In genomic region chr6:3892613-3893012, GRCh38 we compare ENCODE assay signal across 22 cellular contexts. TPM values are rescaled to one million over a fixed set of nuclear protein-coding genes. Genes with fewer than 3 reads are reported as not detected.
DNase-seq lines count a peak whose midpoint lies in the region; ATAC-seq and TF ChIP-seq lines count a peak whose summit lies in the region.
"Had no signal": no experiment of that assay in that cellular context is flagged by ENCODE, and none has a peak within 500 bp of the region (broad histone marks: within the 10 kb centered on the region; RNA-seq: fewer than 3 reads in every experiment).

No MANE protein-coding gene starts in this region.

- TF ChIP-seq CTCF in progenitor cell of endocrine pancreas (IDR thresholded peaks at IDR 0.05; ENCODE audit: unreplicated experiment) (no peak), thoracic aorta (IDR thresholded peaks at IDR 0.05) (no peak)

- H3K27ac Mint-ChIP-seq in progenitor cell of endocrine pancreas = peak overlapping the region; percentile 17
- H3K27ac Mint-ChIP-seq: CD4-positive, CD25-positive, alpha-beta regulatory T cell; H9 had no signal

- intact Hi-C loops in Right ventricle myocardium superior (cut with DNase I) = no loop called here
- intact Hi-C loops in cardiac septum (cut with DNase I) = no loop called here
- intact Hi-C loops in aorta (cut with DNase I) = no loop called here

- no peaks in the 10 kb centered on the region for H3K27me3 Mint-ChIP-seq in progenitor cell of endocrine pancreas
- H3K27me3 Mint-ChIP-seq: CD4-positive, CD25-positive, alpha-beta regulatory T cell had no signal

- H3K4me1 Mint-ChIP-seq in progenitor cell of endocrine pancreas (ENCODE audit: low read depth) = peaks cover 18% of the 10 kb centered on the region
- H3K4me1 Mint-ChIP-seq: CD4-positive, CD25-positive, alpha-beta regulatory T cell had no signal

- peaks cover 2 to 26% of the 10 kb centered on the region in 2 donors for H3K4me1 ChIP-seq in thoracic aorta (ENCODE audit: control insufficient read depth in 1 of 2, low read depth in 2 of 2)
- no peaks in the 10 kb centered on the region for H3K4me1 ChIP-seq in aorta (ENCODE audit: control insufficient read depth in 1 of 2, insufficient read depth in 2 of 2, low read length in 2 of 2)

- H3K4me3 Mint-ChIP-seq in progenitor cell of endocrine pancreas (ENCODE audit: low read depth) = no peak overlapping the region
- H3K4me3 Mint-ChIP-seq: CD4-positive, CD25-positive, alpha-beta regulatory T cell; H9 had no signal

- DNase-seq in Right ventricle myocardium superior = no peak
- DNase-seq in cardiac septum (ENCODE audit: low spot score) = no peak
- peak; percentile 33 to 47 for DNase-seq in dermis microvascular lymphatic vessel endothelial cell (ENCODE audit: low read depth in 2 of 2)
- DNase-seq in progenitor cell of endocrine pancreas (ENCODE audit: low spot score, unreplicated experiment) = no peak
- DNase-seq in thoracic aorta (ENCODE audit: low spot score) = no peak
- DNase-seq in aorta = no peak
- no peak for DNase-seq in MV-4-11 (lab: John Stamatoyannopoulos, UW)
- DNase-seq: 8988T; CD4-positive, CD25-positive, alpha-beta regulatory T cell; DMS153; DND-41; H9; KBM-7; NCI-H1105 treated with DMSO at 0.1 percent for 48 hours; NCI-H146; NCI-H2029; NCI-H446 treated with DMSO at 0.1 percent for 48 hours; NCI-H526 treated with DMSO at 0.1 percent for 48 hours; PC-9; SHP77 treated with DMSO at 0.1 percent for 48 hours had no signal

- H3K36me3 ChIP-seq in thoracic aorta (no peaks in the 10 kb centered on the region), aorta (ENCODE audit: control insufficient read depth in 1 of 2, insufficient read depth in 2 of 2, low read length in 1 of 2) (no peaks in the 10 kb centered on the region)
- H3K36me3 ChIP-seq: BLaER1 had no signal

- H3K27me3 ChIP-seq in thoracic aorta (replicated peaks; ENCODE audit: insufficient read depth) (no peaks in the 10 kb centered on the region), aorta (ENCODE audit: control insufficient read depth in 1 of 2, insufficient read depth in 2 of 2, low read length in 1 of 2) (no peaks in the 10 kb centered on the region)
- H3K27me3 ChIP-seq: BLaER1 had no signal

- WGBS in aorta, 2 donors = 82 to 83% methylated on average over 6 of the region's 6 CpGs

- peak; percentile 13 for ATAC-seq in Right ventricle myocardium superior (ENCODE audit: poor library complexity)
- no peak for ATAC-seq in thoracic aorta (ENCODE audit: insufficient number of reproducible peaks, low FRiP score, low read depth)
- ATAC-seq in aorta (ENCODE audit: low FRiP score) = no peak
- ATAC-seq in GM19452 (IDR thresholded peaks at IDR 0.05; ENCODE audit: unreplicated experiment) = no peak

- H3K36me3 Mint-ChIP-seq in progenitor cell of endocrine pancreas (ENCODE audit: insufficient read depth) = no peaks in the 10 kb centered on the region
- H3K36me3 Mint-ChIP-seq: CD4-positive, CD25-positive, alpha-beta regulatory T cell had no signal

- H3K27ac ChIP-seq in thoracic aorta (peak overlapping the region; percentile 63 to 67), aorta (ENCODE audit: low read depth in 1 of 2, low read length in 2 of 2) (no peak overlapping the region)
- H3K27ac ChIP-seq: BLaER1, PC-9 had no signal

- no peaks in the 10 kb centered on the region for H3K9me3 Mint-ChIP-seq in progenitor cell of endocrine pancreas (ENCODE audit: low read depth)
- H3K9me3 Mint-ChIP-seq: H9 had no signal

- no peak overlapping the region for H3K4me3 ChIP-seq in thoracic aorta
- H3K4me3 ChIP-seq in aorta (ENCODE audit: low read length in 2 of 2) = no peak overlapping the region
- H3K4me3 ChIP-seq: BLaER1, PC-9 had no signal

- H3K9me3 ChIP-seq in thoracic aorta (no peaks in the 10 kb centered on the region), aorta (ENCODE audit: control insufficient read depth, low read length) (no peaks in the 10 kb centered on the region)
- H3K9me3 ChIP-seq: BLaER1 had no signal

RNA-seq across cellular contexts. Expression of gene FAM50B, which starts 43.4 kb away (rescaled TPM):
- total RNA-seq in Right ventricle myocardium superior (28.9 TPM), cardiac septum (18.2 TPM), dermis microvascular lymphatic vessel endothelial cell (4.4 and 6.1 TPM in 2 replicates), progenitor cell of endocrine pancreas (2.8 and 3.2 TPM in 2 replicates), thoracic aorta (10 to 100 TPM; 12.4 to 17.3 TPM), aorta (1 to 10 TPM; 7.8 to 9.1 TPM)
- 10 to 100 TPM; 11.8 to 13.6 TPM for polyA plus RNA-seq in aorta

Comparison
In these comparisons a context has a peak if more than half of its experiments do, and no peak if none do; other contexts are left out.
1. DNase-seq: peak in dermis microvascular lymphatic vessel endothelial cell (2 of 2); none in Right ventricle myocardium superior (single experiment), cardiac septum (single experiment), progenitor cell of endocrine pancreas (single experiment), thoracic aorta (single experiment), aorta (0 of 2) and MV-4-11 (single experiment).
2. H3K27ac ChIP-seq: peak in thoracic aorta (2 of 2); none in aorta (0 of 2).